Comparison of ENCODE assay signal across 26 cellular contexts in the genomic region with DNA sequence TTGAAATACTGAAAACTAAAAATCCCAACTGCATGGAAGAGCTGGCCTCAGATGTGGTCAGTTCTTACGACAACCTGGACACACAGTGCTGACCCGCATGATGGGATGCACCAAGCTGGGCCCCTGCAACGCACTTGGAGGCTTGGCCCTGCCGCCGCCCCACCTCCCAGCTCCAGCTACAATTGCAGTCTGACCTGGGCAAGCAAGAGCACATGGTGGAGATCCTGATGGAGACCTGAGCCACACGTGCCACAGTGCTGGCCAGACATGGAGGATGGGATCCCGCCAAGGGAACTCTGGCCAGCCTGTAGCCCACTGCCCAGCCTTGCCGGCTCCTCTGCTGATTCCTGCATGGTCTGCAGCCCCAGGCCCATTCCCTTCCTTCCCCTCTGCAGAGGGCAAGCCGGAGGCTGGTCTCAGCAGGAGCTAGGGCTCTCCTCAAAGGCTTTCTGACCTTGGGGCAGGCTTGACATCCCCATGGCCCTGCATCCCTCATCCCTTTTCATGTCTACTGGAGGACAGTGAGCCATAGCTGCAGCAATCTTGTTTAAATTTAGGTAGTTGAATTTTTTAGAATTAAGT. TPM values are rescaled to one million over a fixed set of nuclear protein-coding genes. Genes with fewer than 3 reads are reported as not detected.
DNase-seq lines count a peak whose midpoint lies in the region; ATAC-seq, FAIRE-seq and TF ChIP-seq lines count a peak whose summit lies in the region.
"Had no signal": no experiment of that assay in that cellular context is flagged by ENCODE, and none has a peak within 500 bp of the region (broad histone marks: within the 10 kb centered on the region; RNA-seq: fewer than 3 reads in every experiment).

No MANE protein-coding gene starts in this region.

- H3K4me1 ChIP-seq in K562 (replicated peaks in 1 of 2; ENCODE audit: control insufficient read depth in 2 of 2, insufficient read depth in 2 of 2, low read length in 2 of 2) (peaks cover 0 to 11% of the 10 kb centered on the region in 2 experiments; a peak in 2 of 5 replicates), upper lobe of right lung (no peaks in the 10 kb centered on the region), gastroesophageal sphincter (no peaks in the 10 kb centered on the region)
- H3K4me1 ChIP-seq: BLaER1 treated with 17β-estradiol and CSF1 and Interleukin-3, amounts not matched to agents 10 nM and 100 nM had no signal

- POLR2A ChIA-PET in K562 (lab: Yijun Ruan, JAX), result interaction anchor here (0.6 to 2.1 kb wide), 8 partner anchors 10 to 267 kb away, joined by 3 to 21 read pairs (median 4); no protein-coding TSS in a partner anchor

- TF ChIP-seq CTCF in natural killer cell (IDR thresholded peaks at IDR 0.05) (no peak), K562 (IDR thresholded peaks at IDR 0.05 in 2 of 3, conservative IDR thresholded peaks at IDR 0.05 in 1 of 3; ENCODE audit: insufficient read depth in 2 of 3, low read depth in 1 of 3, low read length in 3 of 3) (no peak), upper lobe of right lung (IDR thresholded peaks at IDR 0.05) (no peak), gastroesophageal sphincter (IDR thresholded peaks at IDR 0.05) (no peak), HFFc6 (IDR thresholded peaks at IDR 0.05) (no peak)

- no peak overlapping the region for H3K4me3 Mint-ChIP-seq in natural killer cell treated with Interleukin-12 subunit alpha and Interleukin-12 subunit beta and Interleukin-15 and Interleukin-18, amount 100 ng/mL, for 72 hours
- no peak overlapping the region for H3K4me3 Mint-ChIP-seq in natural killer cell
- H3K4me3 Mint-ChIP-seq in HFFc6, result no peak overlapping the region
- H3K4me3 Mint-ChIP-seq: B cell; CD4-positive, alpha-beta T cell; CD8-positive, alpha-beta memory T cell had no signal

- no peak for TF ChIP-seq EP300 in K562 (IDR thresholded peaks at IDR 0.05; ENCODE audit: low read length)
- TF ChIP-seq EP300 in gastroesophageal sphincter (IDR thresholded peaks at IDR 0.05), result no peak

- no peak overlapping the region for H3K27ac Mint-ChIP-seq in natural killer cell treated with Interleukin-12 subunit alpha and Interleukin-12 subunit beta and Interleukin-15 and Interleukin-18, amount 100 ng/mL, for 72 hours
- H3K27ac Mint-ChIP-seq in natural killer cell (no peak overlapping the region), HFFc6 (no peak overlapping the region)
- H3K27ac Mint-ChIP-seq: B cell; CD4-positive, alpha-beta T cell; CD8-positive, alpha-beta memory T cell had no signal

- in situ Hi-C loops in K562 (cut with MboI), result no loop called here

- peaks cover 67% of the 10 kb centered on the region for H3K79me2 ChIP-seq in K562 (ENCODE audit: control insufficient read depth, insufficient read depth, low read length)

- ATAC-seq in natural killer cell treated with Interleukin-12 subunit alpha and Interleukin-12 subunit beta and Interleukin-15 and Interleukin-18, amount 100 ng/mL, for 72 hours, result peak; percentile 44 to 65
- ATAC-seq in natural killer cell (no peak), K562 (peak; percentile 67), upper lobe of right lung (peak; percentile 19), HG02642 (IDR thresholded peaks at IDR 0.05; ENCODE audit: poor library complexity, unreplicated experiment) (no peak), gastroesophageal sphincter (no peak)
- ATAC-seq: GM12878 had no signal

- H3K36me3 Mint-ChIP-seq in natural killer cell treated with Interleukin-12 subunit alpha and Interleukin-12 subunit beta and Interleukin-15 and Interleukin-18, amount 100 ng/mL, for 72 hours, result no peaks in the 10 kb centered on the region
- no peaks in the 10 kb centered on the region for H3K36me3 Mint-ChIP-seq in natural killer cell
- no peaks in the 10 kb centered on the region for H3K36me3 Mint-ChIP-seq in HFFc6 (ENCODE audit: low read depth)
- H3K36me3 Mint-ChIP-seq: CD14-positive monocyte; CD8-positive, alpha-beta memory T cell had no signal

- BruUV-seq in K562 (replicated peaks; lab: Mats Ljungman, UMichigan), result no TSS peak

- intact Hi-C loops in natural killer cell (cut with micrococcal nuclease) (loop anchor here (10.0 kb wide), 1 partner anchor 136 kb away; no protein-coding TSS in a partner anchor), K562 (cut with micrococcal nuclease) (no loop called here), posterior vena cava (cut with DNase I) (no loop called here), upper lobe of right lung (cut with DNase I) (no loop called here)

- TF ChIP-seq POLR2A in K562 (conservative IDR thresholded peaks at IDR 0.05) (no peak), gastroesophageal sphincter (IDR thresholded peaks at IDR 0.05) (no peak)

- H2AFZ ChIP-seq in K562 (ENCODE audit: low read depth, low read length), result no peak overlapping the region
- H2AFZ ChIP-seq: GM23248 had no signal

- H3K27me3 ChIP-seq in K562 (ENCODE audit: control insufficient read depth in 2 of 2, insufficient read depth in 2 of 2, low read length in 2 of 2) (no peaks in the 10 kb centered on the region), upper lobe of right lung (no peaks in the 10 kb centered on the region), gastroesophageal sphincter (peaks cover 9% of the 10 kb centered on the region)
- H3K27me3 ChIP-seq: BLaER1 treated with 17β-estradiol and CSF1 and Interleukin-3, amounts not matched to agents 10 nM and 100 nM had no signal

- no peaks in the 10 kb centered on the region for H3K9me3 Mint-ChIP-seq in natural killer cell treated with Interleukin-12 subunit alpha and Interleukin-12 subunit beta and Interleukin-15 and Interleukin-18, amount 100 ng/mL, for 72 hours
- no peaks in the 10 kb centered on the region for H3K9me3 Mint-ChIP-seq in natural killer cell
- H3K9me3 Mint-ChIP-seq in HFFc6, result no peaks in the 10 kb centered on the region
- H3K9me3 Mint-ChIP-seq: CD4-positive, alpha-beta T cell had no signal

- no peaks in the 10 kb centered on the region for H3K4me1 Mint-ChIP-seq in natural killer cell treated with Interleukin-12 subunit alpha and Interleukin-12 subunit beta and Interleukin-15 and Interleukin-18, amount 100 ng/mL, for 72 hours (ENCODE audit: low read depth in 2 of 2)
- H3K4me1 Mint-ChIP-seq in natural killer cell, result no peaks in the 10 kb centered on the region
- no peaks in the 10 kb centered on the region for H3K4me1 Mint-ChIP-seq in HFFc6 (ENCODE audit: low read depth)
- H3K4me1 Mint-ChIP-seq: B cell; CD14-positive monocyte; CD8-positive, alpha-beta memory T cell had no signal

- FAIRE-seq in K562 (lab: Jason Lieb, UNC), result no peak
- FAIRE-seq: D721Med, GM12878, GM19239, H1 had no signal

- no peak overlapping the region for H3K27ac ChIP-seq in K562 (ENCODE audit: extremely low read depth, low read depth, low read length)
- H3K27ac ChIP-seq in upper lobe of right lung, result no peak overlapping the region
- no peak overlapping the region for H3K27ac ChIP-seq in gastroesophageal sphincter
- H3K27ac ChIP-seq: BLaER1 treated with 17β-estradiol and CSF1 and Interleukin-3, amounts not matched to agents 10 nM and 100 nM; GM23248 had no signal

- no peaks in the 10 kb centered on the region for H3K9me1 ChIP-seq in K562 (ENCODE audit: control insufficient read depth, insufficient read depth, low read length)

- DNase-seq in natural killer cell treated with Interleukin-12 subunit alpha and Interleukin-12 subunit beta and Interleukin-15 and Interleukin-18, amount 100 ng/mL, for 72 hours (ENCODE audit: low spot score), result no peak
- no peak for DNase-seq in natural killer cell
- no peak for DNase-seq in K562 (ENCODE audit: extremely low read depth in 1 of 4, low spot score in 3 of 4)
- DNase-seq in posterior vena cava (ENCODE audit: low spot score), result peak; percentile 68
- no peak for DNase-seq in upper lobe of right lung
- no peak for DNase-seq in HFFc6
- DNase-seq: CD4-positive, alpha-beta T cell; CD8-positive, alpha-beta memory T cell; DMS 273 treated with DMSO at 0.1 percent for 48 hours; DMS79; EL; GDM1; GM23248; H7; HCEC 1CT had no signal

- H3K4me2 ChIP-seq in K562 (ENCODE audit: insufficient read depth, low read length), result no peak overlapping the region
- H3K4me2 ChIP-seq: BLaER1 treated with 17β-estradiol and CSF1 and Interleukin-3, amounts not matched to agents 10 nM and 100 nM had no signal

- H3K9me3 ChIP-seq in K562 (replicated peaks; ENCODE audit: control insufficient read depth, insufficient read depth, low read depth, low read length) (no peaks in the 10 kb centered on the region; the same call in 1 of the 2 replicates), upper lobe of right lung (no peaks in the 10 kb centered on the region), gastroesophageal sphincter (peaks cover 0 to 19% (median 0%) of the 10 kb centered on the region in 3 donors)

- 85% methylated on average over 9 of the region's 9 CpGs for WGBS in K562 (ENCODE audit: insufficient coverage, low coverage, missing lambda C conversion rate)
- WGBS in gastroesophageal sphincter (ENCODE audit: low coverage in 1 of 2), 2 donors, result 69 to 83% methylated on average over 1 to 2 of the region's 9 CpGs

- peak overlapping the region in 1 of 2 experiments; percentile 49; a peak in 1 of 4 replicates for H3K9ac ChIP-seq in K562 (ENCODE audit: insufficient read depth in 1 of 2, low read depth in 2 of 2, low read length in 2 of 2)
- H3K9ac ChIP-seq: BLaER1 treated with 17β-estradiol and CSF1 and Interleukin-3, amounts not matched to agents 10 nM and 100 nM; GM23248 had no signal

- CTCF ChIA-PET in K562 (lab: Yijun Ruan, JAX; ENCODE audit: low intra/inter-chr PET ratio), result no interaction called here

- H3K4me3 ChIP-seq in K562, result no peak overlapping the region
- no peak overlapping the region for H3K4me3 ChIP-seq in upper lobe of right lung
- no peak overlapping the region for H3K4me3 ChIP-seq in gastroesophageal sphincter
- H3K4me3 ChIP-seq: BLaER1 treated with 17β-estradiol and CSF1 and Interleukin-3, amounts not matched to agents 10 nM and 100 nM; GM12878; GM23248 had no signal

- H3K27me3 Mint-ChIP-seq in natural killer cell treated with Interleukin-12 subunit alpha and Interleukin-12 subunit beta and Interleukin-15 and Interleukin-18, amount 100 ng/mL, for 72 hours, result peaks cover 22 to 36% of the 10 kb centered on the region in 2 donors
- peaks cover 13 to 15% of the 10 kb centered on the region in 2 donors for H3K27me3 Mint-ChIP-seq in natural killer cell (ENCODE audit: low read depth in 2 of 2)
- H3K27me3 Mint-ChIP-seq in HFFc6 (ENCODE audit: insufficient read depth), result peaks cover 14% of the 10 kb centered on the region
- H3K27me3 Mint-ChIP-seq: B cell had no signal

- peaks cover 8% of the 10 kb centered on the region; the same call in 2 of the 3 replicates for H3K36me3 ChIP-seq in K562 (ENCODE audit: control insufficient read depth, insufficient read depth, low read length)
- no peaks in the 10 kb centered on the region for H3K36me3 ChIP-seq in upper lobe of right lung
- no peaks in the 10 kb centered on the region for H3K36me3 ChIP-seq in gastroesophageal sphincter
- H3K36me3 ChIP-seq: BLaER1 treated with 17β-estradiol and CSF1 and Interleukin-3, amounts not matched to agents 10 nM and 100 nM had no signal

- no peak for TF ChIP-seq RAD21 in K562 (CRISPR knock-in tag; conservative IDR thresholded peaks at IDR 0.05 in 1 of 2, IDR thresholded peaks at IDR 0.05 in 1 of 2)

- H4K20me1 ChIP-seq in K562 (replicated peaks; ENCODE audit: control insufficient read depth, insufficient read depth, low read length), result no peaks in the 10 kb centered on the region
- H4K20me1 ChIP-seq: BLaER1 treated with 17β-estradiol and CSF1 and Interleukin-3, amounts not matched to agents 10 nM and 100 nM had no signal

RNA-seq across cellular contexts. Expression of gene CR1L, which starts 14.1 kb away (rescaled TPM):
- total RNA-seq in natural killer cell treated with Interleukin-12 subunit alpha and Interleukin-12 subunit beta and Interleukin-15 and Interleukin-18, amount 100 ng/mL, for 72 hours, result not detected
- total RNA-seq in natural killer cell, result under 1 TPM in 1 of 3 donors, not detected in 2; 0.98 TPM
- total RNA-seq in K562 (2011; cell fraction: chromatin; rRNA removed; ENCODE audit: low replicate concordance), result 155 and 191 TPM in 2 replicates
- 84.4 and 92.0 TPM in 2 replicates for total RNA-seq in K562 (2011; cell fraction: nucleolus; rRNA removed)
- 106 and 111 TPM in 2 replicates for total RNA-seq in K562 (2011; cell fraction: nucleoplasm; rRNA removed)
- 10.1 and 11.9 TPM in 2 replicates for total RNA-seq in K562 (2014; rRNA removed)
- 22.6 and 26.2 TPM in 2 replicates for total RNA-seq in K562 (2014; rRNA removed; fragmentation: Illumina TruSeq; extraction: Trizol)
- 12.7 and 14.2 TPM in 2 replicates for total RNA-seq in K562 (2015; rRNA removed; fragmentation: Illumina TruSeq; extraction: Trizol)
- total RNA-seq in K562 (2021), result 30.0 and 33.7 TPM in 2 replicates
- polyA plus RNA-seq in K562 (2011; rRNA removed), result 37.8 and 45.4 TPM in 2 replicates
- polyA plus RNA-seq in K562 (2011; cell fraction: cytosol; rRNA removed), result 45.9 and 63.7 TPM in 2 replicates
- polyA plus RNA-seq in K562 (2011; cell fraction: nucleus; rRNA removed), result 126 and 140 TPM in 2 replicates
- 15.0 and 22.9 TPM in 2 replicates for polyA plus RNA-seq in K562 (2012)
- 37.0 and 51.1 TPM in 2 replicates for polyA plus RNA-seq in K562 (2014; fragmentation: Illumina TruSeq; extraction: Trizol)
- 10 to 100 TPM; 53.4 to 74.8 TPM for polyA plus RNA-seq in K562 (2014; fragmentation: Nextera tagmentation; extraction: Ambion mirVana)
- polyA plus RNA-seq in K562 (2014; rRNA removed), result 34.3 and 35.1 TPM in 2 replicates
- 54.6 and 74.7 TPM in 2 replicates for polyA minus RNA-seq in K562 (2011; rRNA and poly(A)+ RNA removed)
- polyA minus RNA-seq in K562 (2011; cell fraction: cytosol; rRNA and poly(A)+ RNA removed), result 27.0 and 30.3 TPM in 2 replicates
- 88.5 and 136 TPM in 2 replicates for polyA minus RNA-seq in K562 (2011; cell fraction: nucleus; rRNA and poly(A)+ RNA removed)
- under 1 TPM in 1 of 2 donors, not detected in 1; 0.19 TPM for total RNA-seq in posterior vena cava
- total RNA-seq in upper lobe of right lung, result not detected
- total RNA-seq in gastroesophageal sphincter, result not detected
- total RNA-seq in HFFc6 (2021; fragmentation: NEBNext Ultra II Directional; extraction: Animal tissue kit (Norgen Biotek cat#: 25700)), result not detected
- total RNA-seq: A172; CD4-positive, alpha-beta T cell; CD8-positive, alpha-beta memory T cell; GM12878; GM23248; H1; H7 had no signal
- polyA plus RNA-seq: AG04450; CD14-positive monocyte; CD8-positive, alpha-beta memory T cell; GM23248 had no signal

Comparison
In these comparisons a context has a peak if more than half of its experiments do, and no peak if none do; other contexts are left out.
1. ATAC-seq: peak in natural killer cell treated with Interleukin-12 subunit alpha and Interleukin-12 subunit beta and Interleukin-15 and Interleukin-18, amount 100 ng/mL, for 72 hours (2 of 2), K562 (single experiment) and upper lobe of right lung (single experiment); none in natural killer cell (0 of 3), HG02642 (single experiment) and gastroesophageal sphincter (single experiment).